ENCODE assay signal across 9 cellular contexts in the genomic region with DNA sequence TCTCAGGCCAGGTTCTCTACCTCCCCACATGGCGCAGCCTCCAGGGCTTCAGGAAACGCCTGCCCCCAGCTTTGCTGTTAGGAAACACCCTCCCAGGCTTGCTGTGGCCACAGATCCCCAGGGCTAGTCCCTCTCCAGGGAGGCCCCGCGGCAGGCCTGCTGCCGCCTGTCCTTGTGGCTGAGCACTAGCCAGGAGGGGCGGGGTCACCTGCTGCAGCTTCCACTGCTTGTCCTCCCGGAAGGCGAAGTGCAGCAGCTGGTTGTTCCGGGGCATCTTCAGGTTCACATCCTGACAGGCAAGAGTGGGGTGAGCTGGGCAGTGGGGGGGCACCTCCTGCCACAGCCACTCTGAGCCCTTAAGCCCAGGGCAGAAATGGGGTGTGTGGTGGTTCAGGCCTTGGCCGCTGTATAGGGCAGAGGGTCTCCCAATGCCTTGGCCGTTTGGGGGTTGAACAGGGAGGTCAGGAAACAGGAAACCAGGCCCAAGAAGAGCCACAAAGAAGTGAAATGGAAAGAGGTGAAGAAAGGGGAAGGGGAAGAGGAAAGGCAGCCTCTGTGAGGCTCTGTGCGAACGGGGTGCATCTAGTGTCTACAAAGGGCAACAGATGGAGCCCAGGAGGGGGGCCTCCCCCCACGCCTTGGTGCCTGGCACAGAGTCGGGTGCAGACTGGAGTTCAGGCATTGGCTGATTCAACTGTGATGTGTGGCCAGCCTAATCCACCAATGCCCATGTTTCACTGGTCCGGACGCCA. TPM values are rescaled to one million over a fixed set of nuclear protein-coding genes. Genes with fewer than 3 reads are reported as not detected.
DNase-seq lines count a peak whose midpoint lies in the region; ATAC-seq, FAIRE-seq and TF ChIP-seq lines count a peak whose summit lies in the region.
"Had no signal": no experiment of that assay in that cellular context is flagged by ENCODE, and none has a peak within 500 bp of the region (broad histone marks: within the 10 kb centered on the region; RNA-seq: fewer than 3 reads in every experiment).

No MANE protein-coding gene starts in this region.

- FAIRE-seq in bronchial epithelial cell (lab: Jason Lieb, UNC): no peak

- H3K9ac ChIP-seq in mucosa of rectum (ENCODE audit: low read depth in 1 of 2, low read length in 2 of 2): peak overlapping the region; percentile 24 to 29
- H3K9ac ChIP-seq: KMS-11 had no signal

- H3K27ac ChIP-seq in mucosa of rectum (ENCODE audit: low read depth in 2 of 2, low read length in 2 of 2): peak overlapping the region; percentile 49 to 82
- H3K27ac ChIP-seq in effector memory CD4-positive, alpha-beta T cell (ENCODE audit: insufficient read depth, low read length, poor library complexity, severe bottlenecking): no peak overlapping the region
- H3K27ac ChIP-seq: KMS-11 had no signal

- DNase-seq in G401 (ENCODE audit: low spot score) (peak; percentile 93), NB4 (ENCODE audit: low read depth) (peak; percentile 99), bronchial epithelial cell (ENCODE audit: low read depth) (peak; percentile 46), NCI-H146 (lab: John Stamatoyannopoulos, UW) (no peak)
- DNase-seq in effector memory CD4-positive, alpha-beta T cell: no peak

- TF ChIP-seq CTCF in NB4 (IDR thresholded peaks at IDR 0.05; ENCODE audit: low read depth, low read length): no peak
- no peak for TF ChIP-seq CTCF in bronchial epithelial cell (IDR thresholded peaks at IDR 0.05; ENCODE audit: insufficient read depth, low read length, severe bottlenecking)

- H3K36me3 ChIP-seq in bronchial epithelial cell (ENCODE audit: control insufficient read depth, insufficient read depth, low read length) (peaks cover 14% of the 10 kb centered on the region), mucosa of rectum (ENCODE audit: control insufficient read depth in 2 of 2, insufficient read depth in 2 of 2, low read length in 2 of 2) (peaks cover 14 to 19% of the 10 kb centered on the region in 2 donors)
- no peaks in the 10 kb centered on the region for H3K36me3 ChIP-seq in effector memory CD4-positive, alpha-beta T cell (ENCODE audit: control insufficient read depth, insufficient read depth, low read length)

- in situ Hi-C loops in G401 (cut with HindIII; ENCODE audit: low sequenced_read_pairs): no loop called here

- no peaks in the 10 kb centered on the region for H3K27me3 ChIP-seq in bronchial epithelial cell (ENCODE audit: control insufficient read depth, insufficient read depth, low read length)
- no peaks in the 10 kb centered on the region for H3K27me3 ChIP-seq in mucosa of rectum (ENCODE audit: control insufficient read depth in 2 of 2, insufficient read depth in 2 of 2, low read length in 2 of 2)
- no peaks in the 10 kb centered on the region for H3K27me3 ChIP-seq in effector memory CD4-positive, alpha-beta T cell (replicated peaks; ENCODE audit: control insufficient read depth, insufficient read depth, low read length, poor library complexity, severe bottlenecking)

- H3K4me1 ChIP-seq in mucosa of rectum (ENCODE audit: control insufficient read depth in 2 of 2, insufficient read depth in 2 of 2, low read length in 2 of 2): peaks cover 19 to 31% of the 10 kb centered on the region in 2 donors
- H3K4me1 ChIP-seq in effector memory CD4-positive, alpha-beta T cell (ENCODE audit: control insufficient read depth, insufficient read depth, low read length, poor library complexity, severe bottlenecking): peaks cover 8% of the 10 kb centered on the region

- ATAC-seq in GM21723 (IDR thresholded peaks at IDR 0.05; ENCODE audit: unreplicated experiment) (no peak), GM19328 (IDR thresholded peaks at IDR 0.05; ENCODE audit: unreplicated experiment) (no peak)

- TF ChIP-seq POLR2A in NB4 (IDR thresholded peaks at IDR 0.05; ENCODE audit: extremely low read depth, insufficient read length): peak; percentile 37

- no peaks in the 10 kb centered on the region for H3K9me3 ChIP-seq in mucosa of rectum (ENCODE audit: control insufficient read depth in 2 of 2, low read length in 2 of 2)
- H3K9me3 ChIP-seq in effector memory CD4-positive, alpha-beta T cell (ENCODE audit: control insufficient read depth, low read length): no peaks in the 10 kb centered on the region

- H3K4me3 ChIP-seq in NB4 (ENCODE audit: low read depth, low read length): peak overlapping the region; percentile 73
- no peak overlapping the region for H3K4me3 ChIP-seq in bronchial epithelial cell (ENCODE audit: low read depth, low read length)
- peak overlapping the region in 1 of 2 donors; percentile 13 for H3K4me3 ChIP-seq in mucosa of rectum (ENCODE audit: low read length in 2 of 2)
- no peak overlapping the region for H3K4me3 ChIP-seq in effector memory CD4-positive, alpha-beta T cell (ENCODE audit: insufficient read depth, low read depth, low read length, poor library complexity, severe bottlenecking)

RNA-seq across cellular contexts. Expression of gene ROGDI, which starts 2.0 kb away (rescaled TPM):
- 25.9 and 30.4 TPM in 2 replicates for total RNA-seq in G401 (2014; rRNA removed; shearing (Covaris generic))
- total RNA-seq in bronchial epithelial cell: 16.1 and 19.8 TPM in 2 replicates

RNA-seq across cellular contexts. Expression of gene SMIM22, which starts 5.3 kb away (rescaled TPM):
- not detected in 2 replicates for total RNA-seq in G401 (2014; rRNA removed; shearing (Covaris generic))
- 0.79 and 9.0 TPM in 2 replicates for total RNA-seq in bronchial epithelial cell

RNA-seq across cellular contexts. Expression of gene SEPTIN12, which starts 12.3 kb away (rescaled TPM):
- not detected in 2 replicates for total RNA-seq in G401 (2014; rRNA removed; shearing (Covaris generic))
- not detected in 2 replicates for total RNA-seq in bronchial epithelial cell

RNA-seq across cellular contexts. Expression of gene ZNF500, which starts 33.5 kb away (rescaled TPM):
- 11.0 and 16.2 TPM in 2 replicates for total RNA-seq in G401 (2014; rRNA removed; shearing (Covaris generic))
- 5.8 TPM in 2 replicates for total RNA-seq in bronchial epithelial cell

RNA-seq across cellular contexts. Expression of gene GLYR1, which starts 46.6 kb away (rescaled TPM):
- 79.9 and 82.0 TPM in 2 replicates for total RNA-seq in G401 (2014; rRNA removed; shearing (Covaris generic))
- total RNA-seq in bronchial epithelial cell: 31.1 and 35.5 TPM in 2 replicates

Comparison
In these comparisons a context has a peak if more than half of its experiments do, and no peak if none do; other contexts are left out.
1. DNase-seq: peak in G401 (single experiment), NB4 (single experiment) and bronchial epithelial cell (single experiment); none in NCI-H146 (single experiment) and effector memory CD4-positive, alpha-beta T cell (0 of 3).